Comparison of ENCODE assay signal across 9 cellular contexts in genomic region chr20:57092112-57092899, GRCh38.
A peak's percentile ranks its signal among the peaks of the same experiment; 100 is the strongest.
DNase-seq lines count a peak whose midpoint lies in the region; ATAC-seq and TF ChIP-seq lines count a peak whose summit lies in the region.
"Had no signal": no experiment of that assay in that cellular context is flagged by ENCODE, and none has a peak within 500 bp of the region (broad histone marks: within the 10 kb centered on the region; RNA-seq: fewer than 3 reads in every experiment).

No MANE protein-coding gene starts in this region.

- H3K9me2 ChIP-seq in GM23338 (ENCODE audit: insufficient read depth): no peaks in the 10 kb centered on the region

- DNase-seq in CMK (ENCODE audit: low read depth) (peak; percentile 32), GM23338 (ENCODE audit: low spot score) (peak; percentile 88), NCI-H2227 treated with DMSO at 0.1 percent for 48 hours (lab: John Stamatoyannopoulos, UW) (peak; percentile 6), ecto neural progenitor cell (ENCODE audit: low spot score) (peak; percentile 89), mesenchymal stem cell (peak; percentile 61)
- DNase-seq in activated CD4-positive, alpha-beta T cell treated with anti-CD3 and anti-CD28 coated beads, Interleukin-2, amount 10 ng/mL, durations not matched to agents 7 days and 5 days: peak; percentile 67
- DNase-seq in stimulated activated naive CD8-positive, alpha-beta T cell treated with anti-CD3 and anti-CD28 coated beads, Interleukin-15, Interleukin-2, amounts not matched to agents 100 U/mL and 50 U/mL, for 24 hours: peak; percentile 69

- H3F3A ChIP-seq in GM23338 (replicated peaks; ENCODE audit: low read depth): no peaks in the 10 kb centered on the region

- TF ChIP-seq CTCF in GM23338 (conservative IDR thresholded peaks at IDR 0.05; ENCODE audit: low read depth in 2 of 2): peak; percentile 69 to 93

- H3K4me3 ChIP-seq in GM23338: peak overlapping the region; percentile 44; the same call in 1 of the 2 replicates
- no peak overlapping the region for H3K4me3 ChIP-seq in mesenchymal stem cell (ENCODE audit: insufficient read depth in 1 of 2, low read depth in 1 of 2, low read length in 2 of 2)

- H4K91ac ChIP-seq in mesenchymal stem cell (ENCODE audit: low read length): no peak overlapping the region

- H2BK120ac ChIP-seq in mesenchymal stem cell (ENCODE audit: low read depth, low read length): no peak overlapping the region

- POLR2A ChIA-PET in activated CD4-positive, alpha-beta T cell treated with anti-CD3 and anti-CD28 coated beads, Interleukin-2, amount 10 ng/mL, durations not matched to agents 7 days and 5 days (lab: Charles Lee): no interaction called here

- H3K27me3 Mint-ChIP-seq in GM23338 (ENCODE audit: insufficient read depth, low read depth, poor library complexity): peaks cover 20% of the 10 kb centered on the region
- H3K27me3 Mint-ChIP-seq in activated CD4-positive, alpha-beta T cell treated with anti-CD3 and anti-CD28 coated beads, Interleukin-2, amount 10 ng/mL, durations not matched to agents 7 days and 5 days: no peaks in the 10 kb centered on the region

- H3K36me3 Mint-ChIP-seq in GM23338 (ENCODE audit: low read depth): no peaks in the 10 kb centered on the region
- no peaks in the 10 kb centered on the region for H3K36me3 Mint-ChIP-seq in activated CD4-positive, alpha-beta T cell treated with anti-CD3 and anti-CD28 coated beads, Interleukin-2, amount 10 ng/mL, durations not matched to agents 7 days and 5 days (ENCODE audit: low read depth)

- H3K27ac ChIP-seq in GM23338 (ENCODE audit: low read depth) (no peak overlapping the region), mesenchymal stem cell (ENCODE audit: low read length, poor library complexity, severe bottlenecking) (no peak overlapping the region)

- H3K4me2 ChIP-seq in GM23338 (peak overlapping the region; percentile 72; the same call in 1 of the 2 replicates), mesenchymal stem cell (ENCODE audit: low read length, poor library complexity, severe bottlenecking) (no peak overlapping the region)

- H2BK15ac ChIP-seq in mesenchymal stem cell (ENCODE audit: low read depth, poor library complexity, severe bottlenecking): no peak overlapping the region

- 28% methylated on average over 34 of the region's 34 CpGs for WGBS in mesenchymal stem cell

- no peak overlapping the region for H4K8ac ChIP-seq in mesenchymal stem cell (ENCODE audit: low read length)

- H3K4me1 Mint-ChIP-seq in GM23338: peaks cover 8% of the 10 kb centered on the region; the same call in 2 of the 3 replicates
- H3K4me1 Mint-ChIP-seq in activated CD4-positive, alpha-beta T cell treated with anti-CD3 and anti-CD28 coated beads, Interleukin-2, amount 10 ng/mL, durations not matched to agents 7 days and 5 days: peaks cover 7% of the 10 kb centered on the region

- H2AFZ ChIP-seq in GM23338: peak overlapping the region; percentile 78
- no peak overlapping the region for H2AFZ ChIP-seq in mesenchymal stem cell (ENCODE audit: low read depth, low read length)

- CTCF ChIA-PET in activated CD4-positive, alpha-beta T cell treated with anti-CD3 and anti-CD28 coated beads, Interleukin-2, amount 10 ng/mL, durations not matched to agents 7 days and 5 days (lab: Charles Lee): interaction anchor here (0.5 to 1.1 kb wide), 3 partner anchors 11 to 258 kb away, joined by 3 to 4 read pairs (median 3); no protein-coding TSS in a partner anchor

- no peaks in the 10 kb centered on the region for H4K20me1 ChIP-seq in GM23338 (replicated peaks; ENCODE audit: insufficient read depth)

- H3K4ac ChIP-seq in mesenchymal stem cell (ENCODE audit: low read depth in 1 of 2, low read length in 2 of 2): no peak overlapping the region

- H3K9me3 ChIP-seq in mesenchymal stem cell (ENCODE audit: control insufficient read depth, low read length): peaks cover 6% of the 10 kb centered on the region

- no peak overlapping the region for H2AK5ac ChIP-seq in mesenchymal stem cell (ENCODE audit: low read length, severe bottlenecking)

- no peak overlapping the region for H3K14ac ChIP-seq in mesenchymal stem cell (ENCODE audit: low read length in 2 of 2)

- H3K27me3 ChIP-seq in GM23338 (ENCODE audit: insufficient read depth): peaks cover 8% of the 10 kb centered on the region; the same call in 1 of the 2 replicates
- peaks cover 27 to 62% of the 10 kb centered on the region in 2 experiments for H3K27me3 ChIP-seq in mesenchymal stem cell (ENCODE audit: control insufficient read depth in 1 of 2, insufficient read depth in 1 of 2, low read length in 2 of 2)

- ATAC-seq in GM23338 (peak; percentile 75), GM21528 (IDR thresholded peaks at IDR 0.05; ENCODE audit: low FRiP score, unreplicated experiment) (no peak)
- ATAC-seq in stimulated activated naive CD8-positive, alpha-beta T cell treated with anti-CD3 and anti-CD28 coated beads, Interleukin-15, Interleukin-2, amounts not matched to agents 100 U/mL and 50 U/mL, for 24 hours: peak; percentile 70

- H3K9me3 Mint-ChIP-seq in GM23338: no peaks in the 10 kb centered on the region; the same call in 2 of the 3 replicates
- H3K9me3 Mint-ChIP-seq in activated CD4-positive, alpha-beta T cell treated with anti-CD3 and anti-CD28 coated beads, Interleukin-2, amount 10 ng/mL, durations not matched to agents 7 days and 5 days: no peaks in the 10 kb centered on the region
- H3K9me3 Mint-ChIP-seq: T-helper 1 cell treated with Interleukin-12 subunit alpha and Interleukin-12 subunit beta and Interleukin-4 antibody, amounts not matched to agents 30 μg/mL and 1 μg/mL, for 36 hours had no signal

- H3K79me2 ChIP-seq in GM23338 (replicated peaks; ENCODE audit: insufficient read depth): no peaks in the 10 kb centered on the region

- H3K23ac ChIP-seq in mesenchymal stem cell (ENCODE audit: low read length in 2 of 2): no peak overlapping the region

- H3K9ac ChIP-seq in mesenchymal stem cell (ENCODE audit: low read length): no peak overlapping the region

- H3K36me3 ChIP-seq in GM23338 (ENCODE audit: insufficient read depth) (no peaks in the 10 kb centered on the region), mesenchymal stem cell (ENCODE audit: control insufficient read depth in 1 of 2, insufficient read depth in 2 of 2, low read depth in 1 of 2, low read length in 2 of 2) (no peaks in the 10 kb centered on the region)

- H3K4me1 ChIP-seq in GM23338 (ENCODE audit: insufficient read depth): no peaks in the 10 kb centered on the region
- peaks cover 10% of the 10 kb centered on the region for H3K4me1 ChIP-seq in mesenchymal stem cell (ENCODE audit: control insufficient read depth, insufficient read depth, low read depth, low read length)

- H3K79me1 ChIP-seq in mesenchymal stem cell (replicated peaks; ENCODE audit: low read length, poor library complexity, severe bottlenecking): no peaks in the 10 kb centered on the region

- no peak overlapping the region for H2BK12ac ChIP-seq in mesenchymal stem cell (ENCODE audit: low read length in 2 of 2)

- peak overlapping the region; percentile 0; the same call in 1 of the 3 replicates for H3K4me3 Mint-ChIP-seq in GM23338
- H3K4me3 Mint-ChIP-seq in activated CD4-positive, alpha-beta T cell treated with anti-CD3 and anti-CD28 coated beads, Interleukin-2, amount 10 ng/mL, durations not matched to agents 7 days and 5 days: no peak overlapping the region
- H3K4me3 Mint-ChIP-seq: T-helper 1 cell treated with Interleukin-12 subunit alpha and Interleukin-12 subunit beta and Interleukin-4 antibody, amounts not matched to agents 30 μg/mL and 1 μg/mL, for 36 hours had no signal

- H3K27ac Mint-ChIP-seq in GM23338: no peak overlapping the region
- no peak overlapping the region for H3K27ac Mint-ChIP-seq in activated CD4-positive, alpha-beta T cell treated with anti-CD3 and anti-CD28 coated beads, Interleukin-2, amount 10 ng/mL, durations not matched to agents 7 days and 5 days

- H2BK5ac ChIP-seq in mesenchymal stem cell (ENCODE audit: low read depth, low read length, poor library complexity, severe bottlenecking): no peak overlapping the region

- H3K18ac ChIP-seq in mesenchymal stem cell (ENCODE audit: low read depth in 1 of 2, low read length in 2 of 2): no peak overlapping the region

TF ChIP-seq in GM23338, 12 proteins besides CTCF, POLR2A, EP300 and RAD21:
- TF ChIP-seq EZH2phosphoT487 (IDR thresholded peaks at IDR 0.05; ENCODE audit: unreplicated experiment): no peak
- 0 out of 2 replicates have a peak, but pooled peaks have one; percentile 21 for TF ChIP-seq CREB1 (CRISPR knock-in tag; IDR thresholded peaks at IDR 0.05; ENCODE audit: low read depth)
- TF ChIP-seq JUNB (IDR thresholded peaks at IDR 0.05; ENCODE audit: unreplicated experiment): no peak

Comparison
In these comparisons a context has a peak if more than half of its experiments do, and no peak if none do; other contexts are left out.
1. DNase-seq: peak in every context shown above with its lines; median percentile 89 in ecto neural progenitor cell; 88 in GM23338; 69 in stimulated activated naive CD8-positive, alpha-beta T cell treated with anti-CD3 and anti-CD28 coated beads, Interleukin-15, Interleukin-2, amounts not matched to agents 100 U/mL and 50 U/mL, for 24 hours; 67 in activated CD4-positive, alpha-beta T cell treated with anti-CD3 and anti-CD28 coated beads, Interleukin-2, amount 10 ng/mL, durations not matched to agents 7 days and 5 days; 61 in mesenchymal stem cell; 32 in CMK; 6 in NCI-H2227 treated with DMSO at 0.1 percent for 48 hours.